ENCODE assay signal across 24 cellular contexts in the genomic region with DNA sequence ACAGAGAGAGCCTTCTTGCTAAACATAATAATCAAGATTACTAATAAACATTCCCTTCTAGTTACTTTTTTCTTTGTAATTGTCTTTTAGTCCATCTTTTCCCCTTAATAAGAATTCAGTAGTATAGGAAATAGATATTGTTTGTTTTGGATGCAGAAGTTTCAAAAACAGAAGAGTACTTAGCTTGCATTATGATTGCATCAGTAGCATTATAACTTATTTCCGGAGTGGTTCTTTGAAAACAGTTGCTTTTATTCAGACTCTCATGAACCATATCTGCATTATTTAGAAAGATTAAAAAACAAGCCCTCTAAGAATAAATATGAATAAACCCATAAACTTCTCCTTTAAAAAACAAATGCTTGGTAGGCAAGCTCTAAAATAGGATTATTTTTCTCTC. TPM values are rescaled to one million over a fixed set of nuclear protein-coding genes. Genes with fewer than 3 reads are reported as not detected.
"Had no signal": no experiment of that assay in that cellular context is flagged by ENCODE, and none has a peak within 500 bp of the region (broad histone marks: within the 10 kb centered on the region; RNA-seq: fewer than 3 reads in every experiment).

No MANE protein-coding gene starts in this region.

- DNase-seq: activated CD4-positive, alpha-beta memory T cell treated with anti-CD3 and anti-CD28 coated beads, Interleukin-2, amount 10 ng/mL, durations not matched to agents 7 days and 5 days; activated CD4-positive, alpha-beta T cell treated with anti-CD3 and anti-CD28 coated beads, Interleukin-2, amount 10 ng/mL, durations not matched to agents 24 days and 14 days; activated effector memory CD4-positive, alpha-beta T cell treated with Interleukin-2 at 50 U/mL for 16 hours; activated naive CD4-positive, alpha-beta T cell treated with anti-CD3 and anti-CD28 coated beads for 36 hours; activated naive CD8-positive, alpha-beta T cell treated with anti-CD3 and anti-CD28 coated beads, Interleukin-2, amount 10 ng/mL, durations not matched to agents 7 days and 5 days; activated T-cell treated with anti-CD3 and anti-CD28 coated beads, Interleukin-2, amount 50 U/mL, for 72 hours; amygdala; effector memory CD4-positive, alpha-beta T cell; kidney glomerular epithelial cell; left ventricle myocardium superior; mammary epithelial cell; naive thymus-derived CD8-positive, alpha-beta T cell; ovary; stimulated activated CD4-positive, alpha-beta T cell treated with anti-CD3 and anti-CD28 coated beads, Interleukin-4, amount 100 ng/mL, for 1 hour; stimulated activated naive CD4-positive, alpha-beta T cell; SW 1271; T-helper 17 cell; upper lobe of left lung had no signal

- H3K9me3 ChIP-seq: ovary, prostate gland, thoracic aorta, upper lobe of left lung had no signal

- H3K4me3 Mint-ChIP-seq: activated CD4-positive, alpha-beta memory T cell treated with anti-CD3 and anti-CD28 coated beads, Interleukin-2, amount 10 ng/mL, durations not matched to agents 7 days and 5 days; activated CD4-positive, alpha-beta T cell treated with anti-CD3 and anti-CD28 coated beads, Interleukin-2, amount 10 ng/mL, durations not matched to agents 24 days and 14 days; activated naive CD4-positive, alpha-beta T cell treated with anti-CD3 and anti-CD28 coated beads for 36 hours; activated naive CD8-positive, alpha-beta T cell treated with anti-CD3 and anti-CD28 coated beads, Interleukin-2, amount 10 ng/mL, durations not matched to agents 7 days and 5 days; activated T-cell treated with anti-CD3 and anti-CD28 coated beads, Interleukin-2, amount 50 U/mL, for 72 hours; mesothelial cell of epicardium; naive thymus-derived CD8-positive, alpha-beta T cell; T-helper 17 cell had no signal

- H3K36me3 Mint-ChIP-seq: activated naive CD8-positive, alpha-beta T cell treated with anti-CD3 and anti-CD28 coated beads, Interleukin-2, amount 10 ng/mL, durations not matched to agents 7 days and 5 days; naive thymus-derived CD8-positive, alpha-beta T cell had no signal

- H3K4me1 ChIP-seq: prostate gland, upper lobe of left lung had no signal

- H3K27me3 Mint-ChIP-seq: activated CD4-positive, alpha-beta memory T cell treated with anti-CD3 and anti-CD28 coated beads, Interleukin-2, amount 10 ng/mL, durations not matched to agents 7 days and 5 days; activated CD4-positive, alpha-beta T cell treated with anti-CD3 and anti-CD28 coated beads, Interleukin-2, amount 10 ng/mL, durations not matched to agents 24 days and 14 days; activated naive CD8-positive, alpha-beta T cell treated with anti-CD3 and anti-CD28 coated beads, Interleukin-2, amount 10 ng/mL, durations not matched to agents 7 days and 5 days; T-helper 17 cell had no signal

- H3K27ac Mint-ChIP-seq: activated CD4-positive, alpha-beta memory T cell treated with anti-CD3 and anti-CD28 coated beads, Interleukin-2, amount 10 ng/mL, durations not matched to agents 7 days and 5 days; activated CD4-positive, alpha-beta T cell treated with anti-CD3 and anti-CD28 coated beads, Interleukin-2, amount 10 ng/mL, durations not matched to agents 24 days and 14 days; activated naive CD4-positive, alpha-beta T cell treated with anti-CD3 and anti-CD28 coated beads for 36 hours; activated naive CD8-positive, alpha-beta T cell treated with anti-CD3 and anti-CD28 coated beads, Interleukin-2, amount 10 ng/mL, durations not matched to agents 7 days and 5 days; activated T-cell treated with anti-CD3 and anti-CD28 coated beads, Interleukin-2, amount 50 U/mL, for 72 hours; mesothelial cell of epicardium; naive thymus-derived CD8-positive, alpha-beta T cell; T-helper 17 cell had no signal

- H3K4me1 Mint-ChIP-seq: activated CD4-positive, alpha-beta memory T cell treated with anti-CD3 and anti-CD28 coated beads, Interleukin-2, amount 10 ng/mL, durations not matched to agents 7 days and 5 days; activated CD4-positive, alpha-beta T cell treated with anti-CD3 and anti-CD28 coated beads, Interleukin-2, amount 10 ng/mL, durations not matched to agents 24 days and 14 days; activated naive CD8-positive, alpha-beta T cell treated with anti-CD3 and anti-CD28 coated beads, Interleukin-2, amount 10 ng/mL, durations not matched to agents 7 days and 5 days; mesothelial cell of epicardium; T-helper 17 cell had no signal

- H3K27me3 ChIP-seq: cardiac muscle cell, esophagus muscularis mucosa, foreskin keratinocyte, ovary, upper lobe of left lung had no signal

- ATAC-seq: activated T-cell treated with anti-CD3 and anti-CD28 coated beads, Interleukin-2, amount 50 U/mL, for 72 hours; foreskin keratinocyte; left ventricle myocardium superior; naive thymus-derived CD8-positive, alpha-beta T cell; T-helper 17 cell had no signal

- H3K9me3 Mint-ChIP-seq: activated naive CD8-positive, alpha-beta T cell treated with anti-CD3 and anti-CD28 coated beads, Interleukin-2, amount 10 ng/mL, durations not matched to agents 7 days and 5 days had no signal

- H3K36me3 ChIP-seq: cardiac muscle cell, ovary, prostate gland, upper lobe of left lung had no signal

- H3K27ac ChIP-seq: cardiac muscle cell, esophagus muscularis mucosa, foreskin keratinocyte, ovary, prostate gland, thoracic aorta, upper lobe of left lung had no signal

- H3K4me3 ChIP-seq: cardiac muscle cell, esophagus muscularis mucosa, ovary, prostate gland, thoracic aorta, upper lobe of left lung had no signal

RNA-seq across cellular contexts. Expression of gene DKK1, which starts 34.0 kb away (rescaled TPM):
- total RNA-seq: activated CD4-positive, alpha-beta memory T cell treated with anti-CD3 and anti-CD28 coated beads, Interleukin-2, amount 10 ng/mL, durations not matched to agents 7 days and 5 days; activated CD4-positive, alpha-beta T cell treated with anti-CD3 and anti-CD28 coated beads, Interleukin-2, amount 10 ng/mL, durations not matched to agents 24 days and 14 days; activated naive CD4-positive, alpha-beta T cell treated with anti-CD3 and anti-CD28 coated beads for 36 hours; activated naive CD8-positive, alpha-beta T cell treated with anti-CD3 and anti-CD28 coated beads, Interleukin-2, amount 10 ng/mL, durations not matched to agents 7 days and 5 days; activated T-cell treated with anti-CD3 and anti-CD28 coated beads, Interleukin-2, amount 50 U/mL, for 72 hours; left ventricle myocardium superior; naive thymus-derived CD8-positive, alpha-beta T cell; T-helper 17 cell had no signal
- polyA plus RNA-seq: naive thymus-derived CD8-positive, alpha-beta T cell had no signal
